8 cellular contexts compared by ENCODE assay signal in genomic region chr11:47714554-47715081, GRCh38. TPM values are rescaled to one million over a fixed set of nuclear protein-coding genes. Genes with fewer than 3 reads are reported as not detected.
DNase-seq lines count a peak whose midpoint lies in the region; ATAC-seq and TF ChIP-seq lines count a peak whose summit lies in the region.

No MANE protein-coding gene starts in this region.

- intact Hi-C loops in posterior cingulate gyrus (cut with DNase I) = loop anchor here (5.0 kb wide), 1 partner anchor 53 kb away; the partner anchor contains the start of gene FNBP4

- H3K36me3 Mint-ChIP-seq in naive B cell = no peaks in the 10 kb centered on the region

- peak overlapping the region; percentile 92 to 99 (median 98) for H3K4me3 Mint-ChIP-seq in naive B cell

- H3K9me3 Mint-ChIP-seq in naive B cell = no peaks in the 10 kb centered on the region

- ATAC-seq in HG03432 (IDR thresholded peaks at IDR 0.05; ENCODE audit: unreplicated experiment) = peak; percentile 6
- peak; percentile 13 to 16 for ATAC-seq in naive B cell (ENCODE audit: low read depth in 2 of 2)
- ATAC-seq in GM21717 (IDR thresholded peaks at IDR 0.05; ENCODE audit: unreplicated experiment) = no peak

- peaks cover 4 to 24% (median 21%) of the 10 kb centered on the region in 3 donors for H3K4me1 Mint-ChIP-seq in naive B cell

- H3K27ac Mint-ChIP-seq in naive B cell = peak overlapping the region; percentile 96 to 99 (median 98)

- peaks cover 2% of the 10 kb centered on the region for H3K36me3 ChIP-seq in GM06990 (ENCODE audit: control insufficient read depth, insufficient read depth, low read length)

- H3K27me3 ChIP-seq in GM06990 (replicated peaks; ENCODE audit: control insufficient read depth, insufficient read depth, low read length) = no peaks in the 10 kb centered on the region

- no peaks in the 10 kb centered on the region for H3K27me3 Mint-ChIP-seq in naive B cell

- no peak for TF ChIP-seq CTCF in GM06990 (IDR thresholded peaks at IDR 0.05; ENCODE audit: insufficient read depth, low read length, poor library complexity, severe bottlenecking)
- no peak for TF ChIP-seq CTCF in epithelial cell of esophagus (IDR thresholded peaks at IDR 0.05; ENCODE audit: insufficient read depth, low read depth, low read length, missing control alignments)

- DNase-seq in GM06990 (ENCODE audit: extremely low read depth, insufficient read length) (no peak), T-helper 22 cell (ENCODE audit: low read depth) (peak; percentile 0), epithelial cell of esophagus (ENCODE audit: low read depth) (peak; percentile 19), naive B cell (no peak), NCI-H82 (lab: John Stamatoyannopoulos, UW) (no peak), posterior cingulate gyrus (no peak)

- H3K4me3 ChIP-seq in GM06990 (replicated peaks; ENCODE audit: low read depth, low read length) (peak overlapping the region; percentile 76), epithelial cell of esophagus (ENCODE audit: low read length) (peak overlapping the region; percentile 81)

RNA-seq across cellular contexts. Expression of gene AGBL2, which starts 0.6 kb away (rescaled TPM):
- polyA plus RNA-seq in naive B cell (ENCODE audit: low read depth in 6 of 6) = 10 to 100 TPM in 1 of 6 donors, 1 to 10 TPM in 5; 3.1 to 14.6 (median 5.7) TPM

RNA-seq across cellular contexts. Expression of gene FNBP4, which starts 52.5 kb away (rescaled TPM):
- 10 to 100 TPM; 30.9 to 88.8 (median 61.2) TPM for polyA plus RNA-seq in naive B cell (ENCODE audit: low read depth in 6 of 6)

Comparison
In these comparisons a context has a peak if more than half of its experiments do, and no peak if none do; other contexts are left out.
1. DNase-seq: peak in T-helper 22 cell (single experiment) and epithelial cell of esophagus (single experiment); none in GM06990 (single experiment), naive B cell (single experiment), NCI-H82 (single experiment) and posterior cingulate gyrus (0 of 10).